ENCODE assay signal across 14 cellular contexts in genomic region chr22:45774016-45774670, GRCh38.
"Had no signal": no experiment of that assay in that cellular context is flagged by ENCODE, and none has a peak within 500 bp of the region (broad histone marks: within the 10 kb centered on the region; RNA-seq: fewer than 3 reads in every experiment).

No MANE protein-coding gene starts in this region.

- H3K27me3 Mint-ChIP-seq: activated T-helper 17 cell treated with anti-CD3 and anti-CD28 coated beads, Interleukin-2, amount 50 U/mL, for 72 hours; naive thymus-derived CD4-positive, alpha-beta T cell had no signal

- H3K36me3 ChIP-seq: ovary, thoracic aorta had no signal

- ATAC-seq: activated T-helper 17 cell treated with anti-CD3 and anti-CD28 coated beads, Interleukin-2, amount 50 U/mL, for 72 hours; naive thymus-derived CD4-positive, alpha-beta T cell had no signal

- H3K4me3 ChIP-seq: dorsolateral prefrontal cortex, lung, ovary, thoracic aorta had no signal

- H3K9me3 Mint-ChIP-seq: T-helper 2 cell treated with Interferon-gamma antibody and Interleukin-4, amounts not matched to agents 5 μg/mL and 100 μg/mL, for 36 hours had no signal

- H3K27ac ChIP-seq: ovary, thoracic aorta had no signal

- H3K4me3 Mint-ChIP-seq: activated T-helper 17 cell treated with anti-CD3 and anti-CD28 coated beads, Interleukin-2, amount 50 U/mL, for 72 hours; endodermal cell; naive thymus-derived CD4-positive, alpha-beta T cell; T-helper 2 cell treated with Interferon-gamma antibody and Interleukin-4, amounts not matched to agents 5 μg/mL and 100 μg/mL, for 36 hours had no signal

- DNase-seq: activated CD4-positive, alpha-beta T cell treated with anti-CD3 and anti-CD28 coated beads, Interleukin-2, amount 50 U/mL, for 4 hours; activated naive CD4-positive, alpha-beta T cell treated with Interleukin-2 at 50 U/mL for 16 hours; activated T-cell treated with anti-CD3 and anti-CD28 coated beads for 4 hours; anterior cingulate cortex; endodermal cell; islet precursor cell; naive thymus-derived CD4-positive, alpha-beta T cell; ovary; stimulated activated CD4-positive, alpha-beta T cell treated with anti-CD3 and anti-CD28 coated beads, Interleukin-1b, Interleukin-23, amount 100 ng/mL, for 48 hours had no signal

- H3K27ac Mint-ChIP-seq: activated T-helper 17 cell treated with anti-CD3 and anti-CD28 coated beads, Interleukin-2, amount 50 U/mL, for 72 hours; endodermal cell; naive thymus-derived CD4-positive, alpha-beta T cell; T-helper 2 cell treated with Interferon-gamma antibody and Interleukin-4, amounts not matched to agents 5 μg/mL and 100 μg/mL, for 36 hours had no signal

- H3K9me3 ChIP-seq: ovary, thoracic aorta had no signal

- H3K27me3 ChIP-seq: dorsolateral prefrontal cortex, ovary had no signal

- H3K4me1 Mint-ChIP-seq: activated T-helper 17 cell treated with anti-CD3 and anti-CD28 coated beads, Interleukin-2, amount 50 U/mL, for 72 hours; endodermal cell had no signal
